ENCODE assay signal across 10 cellular contexts in genomic region chr7:98922392-98923107, GRCh38. TPM values are rescaled to one million over a fixed set of nuclear protein-coding genes. Genes with fewer than 3 reads are reported as not detected.
A peak's percentile ranks its signal among the peaks of the same experiment; 100 is the strongest.
DNase-seq lines count a peak whose midpoint lies in the region; ATAC-seq, FAIRE-seq and TF ChIP-seq lines count a peak whose summit lies in the region.
"Had no signal": no experiment of that assay in that cellular context is flagged by ENCODE, and none has a peak within 500 bp of the region (broad histone marks: within the 10 kb centered on the region; RNA-seq: fewer than 3 reads in every experiment).

No MANE protein-coding gene starts in this region.

- ATAC-seq in GM18519 (IDR thresholded peaks at IDR 0.05; ENCODE audit: low FRiP score, unreplicated experiment) = no peak

- peak; percentile 59 for DNase-seq in AG08396 (ENCODE audit: low spot score)
- DNase-seq in HuH-7 (ENCODE audit: low spot score) = peak; percentile 82
- peak; percentile 37 for DNase-seq in bronchial epithelial cell (ENCODE audit: low read depth)
- peak; percentile 54 for DNase-seq in medulla oblongata (ENCODE audit: extremely low spot score)
- no peak for DNase-seq in stimulated activated naive CD4-positive, alpha-beta T cell (lab: John Stamatoyannopoulos, UW)
- DNase-seq in NK-92 (lab: John Stamatoyannopoulos, UW; ENCODE audit: unreplicated experiment) = no peak
- DNase-seq in GM13976 (ENCODE audit: low spot score) = no peak
- DNase-seq: DMS 273 treated with DMSO at 0.1 percent for 48 hours had no signal

- H3K4me3 ChIP-seq in bronchial epithelial cell (ENCODE audit: low read depth, low read length) = no peak overlapping the region

- in situ Hi-C loops in GM13976 (cut with MboI; ENCODE audit: low sequenced_read_pairs, unreplicated experiment) = no loop called here

- no peak for TF ChIP-seq CTCF in bronchial epithelial cell (IDR thresholded peaks at IDR 0.05; ENCODE audit: insufficient read depth, low read length, severe bottlenecking)
- no peak for TF ChIP-seq CTCF in GM13976 (IDR thresholded peaks at IDR 0.05; ENCODE audit: borderline replicate concordance, control extremely low read depth, extremely low read depth, insufficient read depth, missing control alignments)

- no peak for FAIRE-seq in bronchial epithelial cell (lab: Jason Lieb, UNC)
- FAIRE-seq: endothelial cell of umbilical vein had no signal

- H3K27me3 ChIP-seq in bronchial epithelial cell (ENCODE audit: control insufficient read depth, insufficient read depth, low read length) = no peaks in the 10 kb centered on the region

- peaks cover 24% of the 10 kb centered on the region for H3K36me3 ChIP-seq in bronchial epithelial cell (ENCODE audit: control insufficient read depth, insufficient read depth, low read length)

RNA-seq across cellular contexts. Expression of gene TRRAP, which starts 44.2 kb away (rescaled TPM):
- total RNA-seq in bronchial epithelial cell = 8.2 and 9.2 TPM in 2 replicates

RNA-seq across cellular contexts. Expression of gene TMEM130, which starts 52.7 kb away (rescaled TPM):
- not detected in 2 replicates for total RNA-seq in bronchial epithelial cell
- total RNA-seq: endothelial cell of umbilical vein had no signal

Comparison
In these comparisons a context has a peak if more than half of its experiments do, and no peak if none do; other contexts are left out.
1. DNase-seq: peak in AG08396 (single experiment), HuH-7 (single experiment), bronchial epithelial cell (single experiment) and medulla oblongata (single experiment); none in stimulated activated naive CD4-positive, alpha-beta T cell (0 of 6), NK-92 (single experiment) and GM13976 (single experiment).